In genomic region chr2:37080231-37080630, GRCh38 we compare ENCODE assay signal across 1 cellular context.
TF ChIP-seq lines count a peak whose summit lies in the region.

No MANE protein-coding gene starts in this region.

TF ChIP-seq in K562, 482 proteins besides CTCF, POLR2A, EP300 and RAD21 (continued from another document):
- TF ChIP-seq TAF1 (IDR thresholded peaks at IDR 0.05; ENCODE audit: control insufficient read depth, extremely low read depth, insufficient read depth, low read length, severe bottlenecking) = no peak
